In genomic region chr2:190235101-190235500, GRCh38 we compare ENCODE assay signal across 18 cellular contexts.
DNase-seq lines count a peak whose midpoint lies in the region; ATAC-seq, FAIRE-seq and TF ChIP-seq lines count a peak whose summit lies in the region.
"Had no signal": no experiment of that assay in that cellular context is flagged by ENCODE, and none has a peak within 500 bp of the region (broad histone marks: within the 10 kb centered on the region; RNA-seq: fewer than 3 reads in every experiment).

No MANE protein-coding gene starts in this region.

- FAIRE-seq in GM18507 (lab: Jason Lieb, UNC): peak; percentile 5
- FAIRE-seq: D721Med had no signal

- no peaks in the 10 kb centered on the region for H3K27me3 Mint-ChIP-seq in T-cell
- H3K27me3 Mint-ChIP-seq: CD8-positive, alpha-beta memory T cell had no signal

- peaks cover 54% of the 10 kb centered on the region for H3K36me3 Mint-ChIP-seq in T-cell

- H3K4me1 ChIP-seq in adipocyte (ENCODE audit: control insufficient read depth, insufficient read depth, low read length) (no peaks in the 10 kb centered on the region), tibial artery (no peaks in the 10 kb centered on the region)
- H3K4me1 ChIP-seq: BLaER1, HAP-1, Peyer's patch had no signal

- no peak overlapping the region for H3K27ac Mint-ChIP-seq in T-cell

- peaks cover under 1 to 10% (median 2%) of the 10 kb centered on the region in 3 donors for H3K9me3 Mint-ChIP-seq in T-cell

- ATAC-seq in T-cell (replicated peaks in 1 of 4): no peak

- no peaks in the 10 kb centered on the region for H3K4me1 Mint-ChIP-seq in T-cell
- H3K4me1 Mint-ChIP-seq: CD8-positive, alpha-beta memory T cell had no signal

- POLR2A ChIA-PET in T-cell (lab: Charles Lee): no interaction called here

- CTCF ChIA-PET in T-cell (lab: Charles Lee): no interaction called here

- H3K36me3 ChIP-seq in adipocyte (ENCODE audit: control insufficient read depth, insufficient read depth, low read length, severe bottlenecking): peaks cover 26% of the 10 kb centered on the region
- H3K36me3 ChIP-seq in tibial artery: peaks cover 0 to 23% (median 10%) of the 10 kb centered on the region in 3 donors
- H3K36me3 ChIP-seq: Peyer's patch had no signal

- DNase-seq in GM18507 (ENCODE audit: extremely low spot score, insufficient read length, low read depth) (no peak), adipocyte (ENCODE audit: low read depth) (peak; percentile 31), fibroblast of peridontal ligament (ENCODE audit: extremely low read depth) (peak; percentile 18), GOT3 (lab: John Stamatoyannopoulos, UW) (no peak), T-cell (no peak), tibial artery (no peak), NCI-H69 (lab: John Stamatoyannopoulos, UW) (no peak)
- DNase-seq: CD8-positive, alpha-beta memory T cell; NCI-H1092 treated with DMSO at 0.1 percent for 48 hours; NCI-H146; NCI-H2081; NCI-H446 treated with DMSO at 0.1 percent for 48 hours; Peyer's patch; Right ventricle myocardium superior had no signal

- peak overlapping the region; percentile 78 for H3K27ac ChIP-seq in 22Rv1
- no peak overlapping the region for H3K27ac ChIP-seq in tibial artery
- H3K27ac ChIP-seq: BLaER1 had no signal

- no peak for TF ChIP-seq CTCF in 22Rv1 (IDR thresholded peaks at IDR 0.05)
- TF ChIP-seq CTCF in tibial artery (IDR thresholded peaks at IDR 0.05): no peak

- H3K27me3 ChIP-seq in adipocyte (replicated peaks; ENCODE audit: control insufficient read depth, insufficient read depth, low read length) (no peaks in the 10 kb centered on the region), tibial artery (no peaks in the 10 kb centered on the region)
- H3K27me3 ChIP-seq: BLaER1, Peyer's patch had no signal

- no peaks in the 10 kb centered on the region for H3K9me3 ChIP-seq in adipocyte (ENCODE audit: control insufficient read depth, low read length)
- H3K9me3 ChIP-seq in tibial artery: no peaks in the 10 kb centered on the region
- H3K9me3 ChIP-seq: BLaER1, HAP-1, Peyer's patch had no signal

- H3K9ac ChIP-seq in adipocyte (ENCODE audit: low read length): no peak overlapping the region
- H3K9ac ChIP-seq: BLaER1 had no signal

- H3K4me3 ChIP-seq in adipocyte (ENCODE audit: low read length): no peak overlapping the region
- no peak overlapping the region for H3K4me3 ChIP-seq in tibial artery
- H3K4me3 ChIP-seq: BLaER1, HAP-1, Peyer's patch had no signal

- H3K4me3 Mint-ChIP-seq in T-cell: no peak overlapping the region
- H3K4me3 Mint-ChIP-seq: CD8-positive, alpha-beta memory T cell had no signal

- intact Hi-C loops in tibial artery (cut with DNase I; ENCODE audit: low total_unique reads): no loop called here

Comparison
In these comparisons a context has a peak if more than half of its experiments do, and no peak if none do; other contexts are left out.
1. DNase-seq: peak in adipocyte (single experiment) and fibroblast of peridontal ligament (single experiment); none in GM18507 (single experiment), GOT3 (single experiment), T-cell (0 of 34), tibial artery (0 of 2) and NCI-H69 (single experiment).